In genomic region chr5:80470631-80471030, GRCh38 we compare ENCODE assay signal across 2 cellular contexts. TPM values are rescaled to one million over a fixed set of nuclear protein-coding genes. Genes with fewer than 3 reads are reported as not detected.
"Had no signal": no experiment of that assay in that cellular context is flagged by ENCODE, and none has a peak within 500 bp of the region (broad histone marks: within the 10 kb centered on the region; RNA-seq: fewer than 3 reads in every experiment).

No MANE protein-coding gene starts in this region.

RNA-seq across cellular contexts. Expression of gene FAM151B, which starts 17.3 kb away (rescaled TPM):
- total RNA-seq: activated T-helper 1 cell treated with anti-CD3 and anti-CD28 coated beads, Interleukin-12 subunit alpha, Interleukin-12 subunit beta, Interleukin-2, Interleukin-4 antibody, amounts not matched to agents 30 ng/mL and 10 ng/mL and 1 ng/mL, durations not matched to agents 14 hours and 24 hours and 36 hours; ascending aorta had no signal
